Comparison of ENCODE assay signal across 11 cellular contexts in genomic region chr11:93663021-93663420, GRCh38. TPM values are rescaled to one million over a fixed set of nuclear protein-coding genes. Genes with fewer than 3 reads are reported as not detected.
A peak's percentile ranks its signal among the peaks of the same experiment; 100 is the strongest.
DNase-seq lines count a peak whose midpoint lies in the region; ATAC-seq and TF ChIP-seq lines count a peak whose summit lies in the region.
"Had no signal": no experiment of that assay in that cellular context is flagged by ENCODE, and none has a peak within 500 bp of the region (broad histone marks: within the 10 kb centered on the region; RNA-seq: fewer than 3 reads in every experiment).

No MANE protein-coding gene starts in this region.

- no peaks in the 10 kb centered on the region for H4K20me1 ChIP-seq in fibroblast of lung (ENCODE audit: control insufficient read depth, extremely low read depth, insufficient read depth, low read length)

- CTCF ChIA-PET in A673 (lab: Charles Lee), result no interaction called here

- POLR2A ChIA-PET in A673 (lab: Charles Lee; ENCODE audit: low non-redundant PET), result no interaction called here

- no TSS peak for BruUV-seq in A673 (replicated peaks; lab: Mats Ljungman, UMichigan)

- peak overlapping the region; percentile 70 for H3K4me3 ChIP-seq in A673 (ENCODE audit: low read depth, low read length, poor library complexity, severe bottlenecking)
- peak overlapping the region; percentile 91 for H3K4me3 ChIP-seq in GM08714 (ENCODE audit: low read length)
- peak overlapping the region in 2 of 4 experiments; percentile 89 to 99 for H3K4me3 ChIP-seq in fibroblast of lung (replicated peaks in 1 of 4; ENCODE audit: control extremely low read depth in 1 of 4, insufficient read depth in 1 of 4, low read depth in 3 of 4, low read length in 4 of 4)
- no peak overlapping the region for H3K4me3 ChIP-seq in sigmoid colon

- no peak overlapping the region for H3K9ac ChIP-seq in fibroblast of lung (ENCODE audit: insufficient read depth, low read length)

- TF ChIP-seq POLR2A in sigmoid colon (IDR thresholded peaks at IDR 0.05), result no peak

- H3K36me3 ChIP-seq in A673 (ENCODE audit: insufficient read depth, low read length, poor library complexity, severe bottlenecking) (peaks cover 17% of the 10 kb centered on the region), fibroblast of lung (ENCODE audit: control insufficient read depth, insufficient read depth, low read length) (no peaks in the 10 kb centered on the region), sigmoid colon (peaks cover 0 to 18% (median 10%) of the 10 kb centered on the region in 4 donors)

- H3K27me3 ChIP-seq in A673 (replicated peaks; ENCODE audit: insufficient read depth, low read depth, low read length, poor library complexity) (no peaks in the 10 kb centered on the region), fibroblast of lung (ENCODE audit: control insufficient read depth, insufficient read depth, low read length) (no peaks in the 10 kb centered on the region), sigmoid colon (no peaks in the 10 kb centered on the region)

- TF ChIP-seq CTCF in A673 (conservative IDR thresholded peaks at IDR 0.05; ENCODE audit: low read depth, low read length) (no peak), fibroblast of lung (conservative IDR thresholded peaks at IDR 0.05 in 1 of 2, IDR thresholded peaks at IDR 0.05 in 1 of 2; ENCODE audit: low read depth in 1 of 2, low read length in 2 of 2) (no peak), sigmoid colon (IDR thresholded peaks at IDR 0.05) (no peak)

- 81 to 85% methylated on average over 3 of the region's 3 CpGs for WGBS in sigmoid colon, 2 donors

- no peak overlapping the region for H2AFZ ChIP-seq in fibroblast of lung (ENCODE audit: low read length)

- DNase-seq in A673 (ENCODE audit: low spot score) (no peak), RKO (ENCODE audit: low spot score) (peak; percentile 24), fibroblast of lung (ENCODE audit: low read depth in 2 of 2) (no peak), OCI-M2 (lab: John Stamatoyannopoulos, UW; ENCODE audit: unreplicated experiment) (no peak), sigmoid colon (no peak)
- DNase-seq in activated effector memory CD4-positive, alpha-beta T cell treated with anti-CD3 and anti-CD28 coated beads, Interleukin-2, amount 50 U/mL, for 16 hours, result no peak
- DNase-seq: cortex of kidney, lower lobe of right lung, NCI-H524 treated with DMSO at 0.1 percent for 48 hours had no signal

- H3K4me1 ChIP-seq in A673 (ENCODE audit: insufficient read depth, low read length, poor library complexity, severe bottlenecking) (peaks cover 13% of the 10 kb centered on the region), fibroblast of lung (ENCODE audit: control insufficient read depth, extremely low read depth, insufficient read depth, low read length) (no peaks in the 10 kb centered on the region), sigmoid colon (peaks cover 0 to 16% (median 6%) of the 10 kb centered on the region in 4 donors)

- peaks cover 36% of the 10 kb centered on the region for H3K79me2 ChIP-seq in fibroblast of lung (ENCODE audit: control insufficient read depth, insufficient read depth, low read length)

- no peak overlapping the region for H3K27ac ChIP-seq in A673 (ENCODE audit: low read depth, low read length, poor library complexity, severe bottlenecking)
- no peak overlapping the region for H3K27ac ChIP-seq in fibroblast of lung (ENCODE audit: insufficient read depth, low read length)
- H3K27ac ChIP-seq in sigmoid colon, result no peak overlapping the region
- H3K27ac ChIP-seq: lower lobe of right lung had no signal

- no peak for ATAC-seq in HG03196 (IDR thresholded peaks at IDR 0.05; ENCODE audit: unreplicated experiment)
- ATAC-seq: lower lobe of right lung had no signal

- H3K9me3 ChIP-seq in A673 (ENCODE audit: low read depth, low read length, poor library complexity, severe bottlenecking) (no peaks in the 10 kb centered on the region), fibroblast of lung (ENCODE audit: control insufficient read depth, insufficient read depth, low read depth, low read length) (no peaks in the 10 kb centered on the region), sigmoid colon (no peaks in the 10 kb centered on the region)
- H3K9me3 ChIP-seq: lower lobe of right lung had no signal

- intact Hi-C loops in A673 (cut with micrococcal nuclease; ENCODE audit: unreplicated experiment), result no loop called here
- intact Hi-C loops in sigmoid colon (cut with DNase I), result loop anchor here (5.0 to 10.0 kb wide), 2 partner anchors 79 to 122 kb away; partner anchors contain the start of genes C11orf54, MED17 and TAF1D

- TF ChIP-seq EP300 in sigmoid colon (IDR thresholded peaks at IDR 0.05), result no peak

- H3K4me2 ChIP-seq in fibroblast of lung (ENCODE audit: extremely low read depth, insufficient read depth, low read length), result peak overlapping the region; percentile 86

RNA-seq across cellular contexts. Expression of gene CEP295, which starts 1.5 kb away (rescaled TPM):
- total RNA-seq in A673 (2021), result 34.5 and 37.3 TPM in 2 replicates
- 11.8 and 15.5 TPM in 2 replicates for total RNA-seq in fibroblast of lung
- 8.9 and 10.4 TPM in 2 replicates for polyA plus RNA-seq in fibroblast of lung
- polyA plus RNA-seq in fibroblast of lung (2012), result 4.0 and 4.8 TPM in 2 replicates
- polyA minus RNA-seq in fibroblast of lung (ENCODE audit: low replicate concordance), result 3.2 and 4.9 TPM in 2 replicates
- total RNA-seq in sigmoid colon, result 10 to 100 TPM; 18.2 to 31.0 (median 20.6) TPM
- polyA plus RNA-seq in sigmoid colon, result 1 to 10 TPM; 1.8 to 6.3 (median 2.4) TPM

Comparison
In these comparisons a context has a peak if more than half of its experiments do, and no peak if none do; other contexts are left out.
1. H3K4me3 ChIP-seq: peak in A673 (single experiment) and GM08714 (single experiment); none in sigmoid colon (0 of 4).